ENCODE assay signal across 7 cellular contexts in the genomic region with DNA sequence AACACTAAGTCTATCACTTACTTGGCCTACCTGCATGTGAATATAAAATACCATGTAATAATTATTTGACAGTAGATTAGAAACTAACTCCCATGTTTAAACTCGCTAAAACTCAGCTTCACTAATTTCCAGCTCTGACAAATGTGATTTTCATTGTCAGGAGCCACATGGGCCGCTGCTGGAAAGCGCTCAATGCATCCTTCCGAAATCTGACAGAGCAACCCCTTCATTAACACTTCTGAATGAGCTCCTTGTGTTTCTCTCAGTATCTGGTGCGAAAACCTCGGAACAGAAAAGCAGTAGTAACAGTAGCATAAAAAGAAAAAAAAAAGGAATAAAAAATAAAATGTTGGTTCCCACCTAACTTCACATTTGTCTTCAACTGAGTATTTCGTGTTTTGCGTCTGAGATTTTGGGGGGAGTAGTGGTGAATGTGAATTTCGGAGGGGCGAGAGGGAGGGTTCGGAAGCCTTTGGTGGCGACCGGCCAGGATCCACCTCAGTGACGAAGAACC. TPM values are rescaled to one million over a fixed set of nuclear protein-coding genes. Genes with fewer than 3 reads are reported as not detected.
DNase-seq lines count a peak whose midpoint lies in the region; ATAC-seq and TF ChIP-seq lines count a peak whose summit lies in the region.

No MANE protein-coding gene starts in this region.

- H2AK5ac ChIP-seq in H9 (ENCODE audit: insufficient read length, low read length) = no peak overlapping the region

- peaks cover 5% of the 10 kb centered on the region; the same call in 1 of the 2 replicates for H3K79me2 ChIP-seq in H9 (ENCODE audit: insufficient read depth, low read length)

- no peak overlapping the region for H3K56ac ChIP-seq in H9 (ENCODE audit: insufficient read length, low read depth, low read length)

- no peak overlapping the region for H3K18ac ChIP-seq in H9 (ENCODE audit: insufficient read length, low read depth, low read length)

- peak overlapping the region; percentile 90 to 96 (median 94) for H3K27ac Mint-ChIP-seq in H9

- no peaks in the 10 kb centered on the region for H3K27me3 ChIP-seq in H9 (ENCODE audit: insufficient read depth, low read length)
- no peaks in the 10 kb centered on the region for H3K27me3 ChIP-seq in SJSA1 (replicated peaks)
- H3K27me3 ChIP-seq in esophagus squamous epithelium = no peaks in the 10 kb centered on the region

- no peak overlapping the region for H2BK20ac ChIP-seq in H9 (ENCODE audit: low read depth, low read length, poor library complexity, severe bottlenecking)

- DNase-seq in H9 (no peak), SJSA1 (ENCODE audit: low read depth in 1 of 2, low spot score in 2 of 2) (no peak), esophagus squamous epithelium (lab: John Stamatoyannopoulos, UW) (no peak), nucleus accumbens (lab: John Stamatoyannopoulos, UW) (peak in 34 of 56 donors; percentile 2 to 45 (median 20)), COLO668 (lab: John Stamatoyannopoulos, UW; ENCODE audit: unreplicated experiment) (no peak), SIG-M5 (lab: John Stamatoyannopoulos, UW) (no peak)

- H3K27me3 Mint-ChIP-seq in H9 (ENCODE audit: low read depth) = no peaks in the 10 kb centered on the region

- H2BK120ac ChIP-seq in H9 (ENCODE audit: low read depth, low read length, poor library complexity, severe bottlenecking) = no peak overlapping the region

- intact Hi-C loops in esophagus squamous epithelium (cut with DNase I) = no loop called here

- no peak overlapping the region for H4K91ac ChIP-seq in H9 (ENCODE audit: insufficient read length, low read depth, low read length)

- peaks cover 11 to 17% of the 10 kb centered on the region in 2 experiments for H3K4me1 Mint-ChIP-seq in H9

- no peak overlapping the region for H3K14ac ChIP-seq in H9 (ENCODE audit: insufficient read depth, low read length)

- no peak for TF ChIP-seq POLR2A in esophagus squamous epithelium (IDR thresholded peaks at IDR 0.05)

- no peak overlapping the region for H4K5ac ChIP-seq in H9 (ENCODE audit: insufficient read length, low read depth, low read length)

- H3K23me2 ChIP-seq in H9 (ENCODE audit: insufficient read length, low read depth, low read length, poor library complexity, severe bottlenecking) = peaks cover 5% of the 10 kb centered on the region

- H3K4me3 ChIP-seq in SJSA1 (peak overlapping the region; percentile 80), esophagus squamous epithelium (peak overlapping the region; percentile 69 to 97 (median 80))

- no peak for TF ChIP-seq CTCF in H9 (conservative IDR thresholded peaks at IDR 0.05)
- no peak for TF ChIP-seq CTCF in esophagus squamous epithelium (IDR thresholded peaks at IDR 0.05)

- no peak overlapping the region for H3K4ac ChIP-seq in H9 (ENCODE audit: low read depth, low read length)

- no peaks in the 10 kb centered on the region for H4K20me1 ChIP-seq in H9 (ENCODE audit: control insufficient read depth, insufficient read depth, insufficient read length)

- H3K9me3 ChIP-seq in H9 (ENCODE audit: control insufficient read depth, low read depth, low read length) (no peaks in the 10 kb centered on the region), SJSA1 (replicated peaks) (no peaks in the 10 kb centered on the region), esophagus squamous epithelium (no peaks in the 10 kb centered on the region)

- H4K8ac ChIP-seq in H9 (replicated peaks; ENCODE audit: insufficient read length, low read depth, low read length) = no peak overlapping the region

- no peak for ATAC-seq in esophagus mucosa

- no peak overlapping the region for H3K23ac ChIP-seq in H9 (ENCODE audit: insufficient read length, low read depth, low read length)

- WGBS in H9 (ENCODE audit: extremely low coverage, insufficient read length, low lambda C conversion rate) = no CpG with 5 or more reads among the region's 14 CpGs
- 7 to 8% methylated on average over 12 to 13 of the region's 14 CpGs for WGBS in esophagus squamous epithelium, 2 donors

- H3K4me1 ChIP-seq in H9 (ENCODE audit: insufficient read depth, low read length) (0 out of 2 replicates have a peak, but pooled peaks cover 2% of the 10 kb centered on the region), SJSA1 (replicated peaks) (peaks cover 7% of the 10 kb centered on the region), esophagus squamous epithelium (peaks cover 6 to 24% (median 16%) of the 10 kb centered on the region in 3 donors)

- peaks cover 13 to 30% (median 23%) of the 10 kb centered on the region in 3 experiments for H3K36me3 Mint-ChIP-seq in H9 (ENCODE audit: insufficient read depth in 1 of 3, low read depth in 3 of 3)

- H3K9me3 Mint-ChIP-seq in H9 = no peaks in the 10 kb centered on the region; a peak in 1 of 5 replicates

- no peak overlapping the region for H2BK15ac ChIP-seq in H9 (ENCODE audit: low read depth, low read length)

- no peak overlapping the region for H2BK12ac ChIP-seq in H9 (ENCODE audit: insufficient read length, low read depth, low read length)

- no peaks in the 10 kb centered on the region for H3K79me1 ChIP-seq in H9 (ENCODE audit: insufficient read depth, low read depth, low read length, poor library complexity, severe bottlenecking)

- no peak overlapping the region for H2BK5ac ChIP-seq in H9 (ENCODE audit: insufficient read length, low read length)

- H3K27ac ChIP-seq in H9 (ENCODE audit: insufficient read length, low read depth, low read length) (no peak overlapping the region), SJSA1 (peak overlapping the region; percentile 68), esophagus squamous epithelium (peak overlapping the region; percentile 95 to 99 (median 95))

- no peak overlapping the region for H2AFZ ChIP-seq in H9 (ENCODE audit: low read length)

- H3T11ph ChIP-seq in H9 (ENCODE audit: low read length) = no peak overlapping the region

- H3K4me2 ChIP-seq in H9 (ENCODE audit: insufficient read depth, insufficient read length, low read length) = peak overlapping the region; percentile 80

- H3K36me3 ChIP-seq in SJSA1 = peaks cover 27% of the 10 kb centered on the region
- peaks cover 0 to 30% (median 5%) of the 10 kb centered on the region in 3 donors for H3K36me3 ChIP-seq in esophagus squamous epithelium

- H3K9ac ChIP-seq in H9 (ENCODE audit: extremely low read depth, insufficient read length, low read length) = peak overlapping the region; percentile 70

- H3K4me3 Mint-ChIP-seq in H9 = peak overlapping the region; percentile 95 to 97

RNA-seq across cellular contexts. Expression of a gene that starts 0.7 kb away (rescaled TPM):
- total RNA-seq in H9 (2021) (174 and 176 TPM in 2 replicates), esophagus squamous epithelium (10 to 100 TPM; 44.5 to 67.2 (median 53.9) TPM), esophagus mucosa (102 TPM)
- total RNA-seq in SJSA1 (2014; rRNA removed; shearing (Covaris generic)) = 108 and 130 TPM in 2 replicates

RNA-seq across cellular contexts. Expression of a gene that starts 47.4 kb away (rescaled TPM):
- total RNA-seq in H9 (2021) = 5.7 and 8.7 TPM in 2 replicates
- total RNA-seq in SJSA1 (2014; rRNA removed; shearing (Covaris generic)) = 0.39 TPM in 1 of 2 replicates, not detected in the other
- under 1 TPM in 3 of 4 donors, not detected in 1; 0.35 to 0.57 (median 0.41) TPM for total RNA-seq in esophagus squamous epithelium
- not detected for total RNA-seq in esophagus mucosa

RNA-seq across cellular contexts. Expression of a gene that starts 55.2 kb away (rescaled TPM):
- total RNA-seq in H9 (2021) = 0.31 and 0.37 TPM in 2 replicates
- not detected in 2 replicates for total RNA-seq in SJSA1 (2014; rRNA removed; shearing (Covaris generic))
- total RNA-seq in esophagus squamous epithelium = not detected
- not detected for total RNA-seq in esophagus mucosa

Comparison
In these comparisons a context has a peak if more than half of its experiments do, and no peak if none do; other contexts are left out.
1. DNase-seq: peak in nucleus accumbens (34 of 56); none in H9 (single experiment), SJSA1 (0 of 2), esophagus squamous epithelium (single experiment), COLO668 (single experiment) and SIG-M5 (single experiment).